In genomic region chr13:113225515-113225914, GRCh38 we compare ENCODE assay signal across 23 cellular contexts.
"Had no signal": no experiment of that assay in that cellular context is flagged by ENCODE, and none has a peak within 500 bp of the region (broad histone marks: within the 10 kb centered on the region; RNA-seq: fewer than 3 reads in every experiment).

No MANE protein-coding gene starts in this region.

- FAIRE-seq: colon, endothelial cell of umbilical vein, frontal cortex, keratinocyte had no signal

- H3K9me3 ChIP-seq: esophagus muscularis mucosa, gastroesophageal sphincter, heart right ventricle, left lung had no signal

- H3K27me3 Mint-ChIP-seq: memory B cell had no signal

- DNase-seq: dermis blood vessel endothelial cell; dorsolateral prefrontal cortex; effector CD4-positive, alpha-beta T cell; effector memory CD4-positive, alpha-beta T cell; foreskin keratinocyte; head of caudate nucleus; heart right ventricle; hippocampal formation; left cardiac atrium; left ventricle myocardium superior; mammary epithelial cell; mesendoderm; midbrain had no signal

- H3K4me1 ChIP-seq: foreskin keratinocyte had no signal

- H3K27ac Mint-ChIP-seq: memory B cell had no signal

- H3K9me3 Mint-ChIP-seq: memory B cell had no signal

- H3K4me3 Mint-ChIP-seq: memory B cell had no signal

- H3K27me3 ChIP-seq: dorsolateral prefrontal cortex, esophagus muscularis mucosa, foreskin keratinocyte, gastroesophageal sphincter, heart right ventricle, left lung had no signal

- H3K4me3 ChIP-seq: coronary artery, dorsolateral prefrontal cortex, esophagus muscularis mucosa, gastroesophageal sphincter, heart right ventricle, left lung, lung had no signal

- ATAC-seq: foreskin keratinocyte, gastroesophageal sphincter, heart right ventricle, left cardiac atrium, left lung, left ventricle myocardium superior had no signal

- H3K27ac ChIP-seq: coronary artery, dorsolateral prefrontal cortex, esophagus muscularis mucosa, foreskin keratinocyte, gastroesophageal sphincter, heart right ventricle, left lung had no signal
